Comparison of ENCODE assay signal across 35 cellular contexts in genomic region chr2:26729311-26729710, GRCh38. TPM values are rescaled to one million over a fixed set of nuclear protein-coding genes. Genes with fewer than 3 reads are reported as not detected.
"Had no signal": no experiment of that assay in that cellular context is flagged by ENCODE, and none has a peak within 500 bp of the region (broad histone marks: within the 10 kb centered on the region; RNA-seq: fewer than 3 reads in every experiment).

No MANE protein-coding gene starts in this region.

- H3K27me3 ChIP-seq: body of pancreas, breast epithelium had no signal

- H3K9me3 ChIP-seq: body of pancreas, breast epithelium had no signal

- FAIRE-seq: astrocyte, TTC549 had no signal

- H3K27ac ChIP-seq: body of pancreas, brain microvascular endothelial cell, breast epithelium, VCaP had no signal

- ATAC-seq: activated CD8-positive, alpha-beta T cell treated with anti-CD3 and anti-CD28 coated beads for 36 hours; activated naive CD8-positive, alpha-beta T cell treated with anti-CD3 and anti-CD28 coated beads, Interleukin-2, amount 50 U/mL, for 24 hours; activated T-cell treated with anti-CD3 and anti-CD28 coated beads, Interleukin-2, amount 50 U/mL, for 4 hours; activated T-cell treated with anti-CD3 and anti-CD28 coated beads, Interleukin-2, amount 50 U/mL, for 72 hours; activated T-helper 17 cell treated with anti-CD3 and anti-CD28 coated beads, Interleukin-2, amount 50 U/mL, for 72 hours; body of pancreas had no signal

- H3K36me3 ChIP-seq: brain microvascular endothelial cell, breast epithelium had no signal

- H3K4me1 ChIP-seq: breast epithelium had no signal

- DNase-seq: activated B cell treated with CpG ODN at 0.5 μM for 24 hours; activated CD4-positive, alpha-beta memory T cell treated with anti-CD3 and anti-CD28 coated beads for 36 hours; activated CD4-positive, alpha-beta T cell treated with anti-CD3 and anti-CD28 coated beads for 4 hours; activated CD4-positive, alpha-beta T cell treated with anti-CD3 and anti-CD28 coated beads, Interleukin-2, amount 10 ng/mL, durations not matched to agents 24 days and 14 days; activated CD4-positive, alpha-beta T cell treated with anti-CD3 and anti-CD28 coated beads, Interleukin-2, amount 50 U/mL, for 1 hour; activated CD4-positive, alpha-beta T cell treated with anti-CD3 and anti-CD28 coated beads, Interleukin-2, amount 50 U/mL, for 4 hours; activated CD4-positive, CD25-positive, alpha-beta regulatory T cell treated with anti-CD3 and anti-CD28 coated beads, Interleukin-2, amount 50 U/mL, for 72 hours; activated CD8-positive, alpha-beta memory T cell treated with anti-CD3 and anti-CD28 coated beads, Interleukin-2, amount 50 U/mL, for 4 hours; activated CD8-positive, alpha-beta T cell treated with anti-CD3 and anti-CD28 coated beads for 36 hours; activated effector memory CD4-positive, alpha-beta T cell treated with anti-CD3 and anti-CD28 coated beads, Interleukin-2, amount 50 U/mL, for 16 hours; activated gamma-delta T cell treated with Interleukin-2 at 50 U/mL for 16 hours; activated naive CD4-positive, alpha-beta T cell; activated naive CD4-positive, alpha-beta T cell treated with anti-CD3 and anti-CD28 coated beads for 36 hours; activated naive CD8-positive, alpha-beta T cell treated with anti-CD3 and anti-CD28 coated beads, Interleukin-2, amount 10 ng/mL, durations not matched to agents 7 days and 5 days; activated naive CD8-positive, alpha-beta T cell treated with anti-CD3 and anti-CD28 coated beads, Interleukin-2, amount 50 U/mL, for 24 hours; activated T-cell treated with anti-CD3 and anti-CD28 coated beads for 4 hours; activated T-cell treated with anti-CD3 and anti-CD28 coated beads, Interleukin-2, amount 50 U/mL, for 1 hour; activated T-cell treated with anti-CD3 and anti-CD28 coated beads, Interleukin-2, amount 50 U/mL, for 4 hours; activated T-cell treated with anti-CD3 and anti-CD28 coated beads, Interleukin-2, amount 50 U/mL, for 72 hours; amniotic stem cell; aorta; body of pancreas; brain microvascular endothelial cell; central memory CD4-positive, alpha-beta T cell; T-helper 1 cell; T-helper 2 cell; T-helper 9 cell had no signal

- H3K4me3 ChIP-seq: body of pancreas, breast epithelium had no signal

RNA-seq across cellular contexts. Expression of gene KCNK3, which starts 36.8 kb away (rescaled TPM):
- total RNA-seq: activated B cell treated with CpG ODN at 0.5 μM for 24 hours; activated CD4-positive, alpha-beta memory T cell treated with anti-CD3 and anti-CD28 coated beads for 36 hours; activated CD4-positive, alpha-beta T cell treated with anti-CD3 and anti-CD28 coated beads, Interleukin-2, amount 10 ng/mL, durations not matched to agents 24 days and 14 days; activated CD8-positive, alpha-beta memory T cell treated with anti-CD3 and anti-CD28 coated beads for 36 hours; activated CD8-positive, alpha-beta T cell treated with anti-CD3 and anti-CD28 coated beads for 36 hours; activated naive CD4-positive, alpha-beta T cell treated with anti-CD3 and anti-CD28 coated beads for 36 hours; activated naive CD8-positive, alpha-beta T cell treated with anti-CD3 and anti-CD28 coated beads, Interleukin-2, amount 10 ng/mL, durations not matched to agents 7 days and 5 days; activated T-cell treated with anti-CD3 and anti-CD28 coated beads, Interleukin-2, amount 50 U/mL, for 72 hours; activated T-helper 1 cell treated with anti-CD3 and anti-CD28 coated beads, Interleukin-12 subunit alpha, Interleukin-12 subunit beta, Interleukin-2, Interleukin-4 antibody, amounts not matched to agents 30 ng/mL and 10 ng/mL and 1 ng/mL, durations not matched to agents 14 hours and 24 hours and 36 hours; activated T-helper 17 cell treated with anti-CD3 and anti-CD28 coated beads, Interleukin-2, amount 50 U/mL, for 72 hours had no signal

RNA-seq across cellular contexts. Expression of gene CENPA, which starts 56.5 kb away (rescaled TPM):
- total RNA-seq: body of pancreas, cardiac septum had no signal
- polyA plus RNA-seq: aorta had no signal
